28 cellular contexts compared by ENCODE assay signal in the genomic region with DNA sequence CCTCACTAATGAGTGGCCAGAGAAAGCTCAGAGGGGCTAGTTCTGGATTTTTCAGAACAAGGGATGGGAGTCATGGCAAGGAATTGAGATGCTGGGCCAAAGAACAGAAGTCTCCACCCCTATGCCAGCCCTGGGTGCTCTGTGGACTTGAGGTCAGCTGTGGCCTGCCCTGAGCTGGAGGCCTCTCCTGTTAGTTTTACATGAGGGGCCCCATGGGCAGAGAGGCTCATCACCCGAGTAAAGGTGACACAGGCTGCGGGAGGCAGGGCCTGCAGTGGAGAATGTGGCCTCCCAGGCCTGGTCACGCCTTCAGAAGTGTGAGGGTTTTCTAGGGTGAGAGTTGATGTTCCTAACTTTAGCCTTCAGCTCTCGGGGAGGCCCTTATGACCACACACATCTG.
"Had no signal": no experiment of that assay in that cellular context is flagged by ENCODE, and none has a peak within 500 bp of the region (broad histone marks: within the 10 kb centered on the region; RNA-seq: fewer than 3 reads in every experiment).

No MANE protein-coding gene starts in this region.

- H3K27ac Mint-ChIP-seq: activated CD4-positive, alpha-beta memory T cell treated with anti-CD3 and anti-CD28 coated beads, Interleukin-2, amount 10 ng/mL, durations not matched to agents 7 days and 5 days; activated CD4-positive, alpha-beta T cell treated with anti-CD3 and anti-CD28 coated beads, Interleukin-2, amount 10 ng/mL, durations not matched to agents 7 days and 5 days; activated naive CD4-positive, alpha-beta T cell treated with anti-CD3 and anti-CD28 coated beads, Interleukin-2, amount 50 U/mL, for 24 hours; activated naive CD8-positive, alpha-beta T cell treated with anti-CD3 and anti-CD28 coated beads, Interleukin-2, amount 50 U/mL, for 24 hours; activated T-helper 17 cell treated with anti-CD3 and anti-CD28 coated beads, Interleukin-2, amount 50 U/mL, for 72 hours; immature natural killer cell; natural killer cell treated with Interleukin-12 subunit alpha and Interleukin-12 subunit beta and Interleukin-15 and Interleukin-18, amount 100 ng/mL, for 72 hours; WTC11 had no signal

- FAIRE-seq: colon, endometrium had no signal

- H3K9me3 Mint-ChIP-seq: activated CD4-positive, alpha-beta memory T cell treated with anti-CD3 and anti-CD28 coated beads, Interleukin-2, amount 10 ng/mL, durations not matched to agents 7 days and 5 days; activated CD4-positive, alpha-beta T cell treated with anti-CD3 and anti-CD28 coated beads, Interleukin-2, amount 10 ng/mL, durations not matched to agents 7 days and 5 days; activated naive CD4-positive, alpha-beta T cell treated with anti-CD3 and anti-CD28 coated beads, Interleukin-2, amount 50 U/mL, for 24 hours; activated naive CD8-positive, alpha-beta T cell treated with anti-CD3 and anti-CD28 coated beads, Interleukin-2, amount 50 U/mL, for 24 hours; activated T-cell treated with anti-CD3 and anti-CD28 coated beads, Interleukin-2, amount 50 U/mL, for 4 hours; activated T-helper 17 cell treated with anti-CD3 and anti-CD28 coated beads, Interleukin-2, amount 50 U/mL, for 72 hours; immature natural killer cell; natural killer cell treated with Interleukin-12 subunit alpha and Interleukin-12 subunit beta and Interleukin-15 and Interleukin-18, amount 100 ng/mL, for 72 hours had no signal

- H3K9me3 ChIP-seq: body of pancreas, gastroesophageal sphincter, left lung, lower lobe of right lung, upper lobe of left lung, vagina had no signal

- H3K27ac ChIP-seq: body of pancreas, epithelial cell of prostate, gastroesophageal sphincter, left lung, lower lobe of right lung, upper lobe of left lung, vagina had no signal

- H3K27me3 ChIP-seq: body of pancreas, left lung, upper lobe of left lung, vagina had no signal

- H3K4me1 Mint-ChIP-seq: activated CD4-positive, alpha-beta memory T cell treated with anti-CD3 and anti-CD28 coated beads, Interleukin-2, amount 10 ng/mL, durations not matched to agents 7 days and 5 days; activated CD4-positive, alpha-beta T cell treated with anti-CD3 and anti-CD28 coated beads, Interleukin-2, amount 10 ng/mL, durations not matched to agents 7 days and 5 days; activated naive CD4-positive, alpha-beta T cell treated with anti-CD3 and anti-CD28 coated beads, Interleukin-2, amount 50 U/mL, for 24 hours; activated naive CD8-positive, alpha-beta T cell treated with anti-CD3 and anti-CD28 coated beads, Interleukin-2, amount 50 U/mL, for 24 hours; activated T-helper 17 cell treated with anti-CD3 and anti-CD28 coated beads, Interleukin-2, amount 50 U/mL, for 72 hours; immature natural killer cell had no signal

- H3K4me1 ChIP-seq: left lung, vagina had no signal

- H3K27me3 Mint-ChIP-seq: activated CD4-positive, alpha-beta memory T cell treated with anti-CD3 and anti-CD28 coated beads, Interleukin-2, amount 10 ng/mL, durations not matched to agents 7 days and 5 days; activated CD4-positive, alpha-beta T cell treated with anti-CD3 and anti-CD28 coated beads, Interleukin-2, amount 10 ng/mL, durations not matched to agents 7 days and 5 days; activated naive CD4-positive, alpha-beta T cell treated with anti-CD3 and anti-CD28 coated beads, Interleukin-2, amount 50 U/mL, for 24 hours; activated naive CD8-positive, alpha-beta T cell treated with anti-CD3 and anti-CD28 coated beads, Interleukin-2, amount 50 U/mL, for 24 hours; activated T-helper 17 cell treated with anti-CD3 and anti-CD28 coated beads, Interleukin-2, amount 50 U/mL, for 72 hours had no signal

- ATAC-seq: activated naive CD8-positive, alpha-beta T cell treated with anti-CD3 and anti-CD28 coated beads, Interleukin-2, amount 50 U/mL, for 24 hours; activated T-cell treated with anti-CD3 and anti-CD28 coated beads, Interleukin-2, amount 50 U/mL, for 4 hours; activated T-helper 17 cell treated with anti-CD3 and anti-CD28 coated beads, Interleukin-2, amount 50 U/mL, for 72 hours; body of pancreas; gastroesophageal sphincter; left lung; lower lobe of right lung; right cardiac atrium; WTC11 had no signal

- DNase-seq: activated CD4-positive, alpha-beta memory T cell treated with anti-CD3 and anti-CD28 coated beads, Interleukin-2, amount 10 ng/mL, durations not matched to agents 7 days and 5 days; activated CD4-positive, alpha-beta T cell treated with anti-CD3 and anti-CD28 coated beads for 1 hour; activated CD4-positive, alpha-beta T cell treated with anti-CD3 and anti-CD28 coated beads, Interleukin-2, amount 10 ng/mL, durations not matched to agents 7 days and 5 days; activated naive CD8-positive, alpha-beta T cell treated with anti-CD3 and anti-CD28 coated beads, Interleukin-2, amount 50 U/mL, for 24 hours; activated T-cell treated with anti-CD3 and anti-CD28 coated beads, Interleukin-2, amount 50 U/mL, for 4 hours; amygdala; body of pancreas; effector CD8-positive, alpha-beta T cell; hypothalamus; immature natural killer cell; left lung; lower lobe of right lung; mesenchymal stem cell; posterior cingulate gyrus; right cardiac atrium; stimulated activated CD4-positive, alpha-beta T cell treated with anti-CD3 and anti-CD28 coated beads, Interleukin-2, amount 100 ng/mL, for 48 hours; stimulated activated naive CD4-positive, alpha-beta T cell treated with Interleukin-2 at 50 U/mL for 16 hours; T-helper 2 cell; upper lobe of left lung had no signal

- H3K4me3 ChIP-seq: body of pancreas, gastroesophageal sphincter, left lung, lower lobe of right lung, upper lobe of left lung, vagina had no signal

- H3K4me3 Mint-ChIP-seq: activated CD4-positive, alpha-beta memory T cell treated with anti-CD3 and anti-CD28 coated beads, Interleukin-2, amount 10 ng/mL, durations not matched to agents 7 days and 5 days; activated CD4-positive, alpha-beta T cell treated with anti-CD3 and anti-CD28 coated beads, Interleukin-2, amount 10 ng/mL, durations not matched to agents 7 days and 5 days; activated naive CD4-positive, alpha-beta T cell treated with anti-CD3 and anti-CD28 coated beads, Interleukin-2, amount 50 U/mL, for 24 hours; activated naive CD8-positive, alpha-beta T cell treated with anti-CD3 and anti-CD28 coated beads, Interleukin-2, amount 50 U/mL, for 24 hours; activated T-cell treated with anti-CD3 and anti-CD28 coated beads, Interleukin-2, amount 50 U/mL, for 4 hours; activated T-helper 17 cell treated with anti-CD3 and anti-CD28 coated beads, Interleukin-2, amount 50 U/mL, for 72 hours; immature natural killer cell; natural killer cell treated with Interleukin-12 subunit alpha and Interleukin-12 subunit beta and Interleukin-15 and Interleukin-18, amount 100 ng/mL, for 72 hours; WTC11 had no signal

- H3K36me3 Mint-ChIP-seq: WTC11 had no signal

- H3K36me3 ChIP-seq: gastroesophageal sphincter, vagina had no signal
